8 cellular contexts compared by ENCODE assay signal in the genomic region with DNA sequence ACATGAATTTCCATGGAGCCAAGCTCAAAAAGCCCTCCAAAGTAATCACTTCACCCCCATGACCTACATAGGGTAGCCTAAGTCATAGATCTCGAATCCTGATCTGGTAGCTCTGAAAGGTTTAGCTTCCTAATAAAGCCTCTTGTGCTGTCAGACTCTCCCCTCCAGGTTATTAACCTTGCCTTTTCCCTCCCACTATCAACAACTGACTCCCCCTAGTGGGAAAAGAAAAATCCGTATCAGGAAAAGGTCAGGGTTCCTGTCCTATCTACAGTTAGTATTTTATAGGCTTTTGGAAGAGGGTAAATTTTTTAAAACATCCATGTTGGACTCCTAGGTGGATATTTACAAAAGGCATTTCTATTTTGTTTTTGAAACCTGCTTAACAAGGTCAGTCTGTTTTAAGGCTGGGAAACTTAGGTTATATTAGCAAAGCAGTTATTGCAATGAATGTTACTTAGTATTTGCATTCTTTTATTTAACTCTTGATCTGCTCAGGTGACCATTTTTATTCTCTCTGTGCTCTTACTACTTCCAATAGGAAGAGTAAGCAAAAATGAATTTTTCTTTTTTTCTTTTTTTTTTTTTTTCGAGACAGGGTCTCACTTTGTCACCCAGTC. TPM values are rescaled to one million over a fixed set of nuclear protein-coding genes. Genes with fewer than 3 reads are reported as not detected.
DNase-seq lines count a peak whose midpoint lies in the region; ATAC-seq and TF ChIP-seq lines count a peak whose summit lies in the region.

No MANE protein-coding gene starts in this region.

- POLR2A ChIA-PET in SK-N-SH (lab: Yijun Ruan, JAX) = no interaction called here

- H3K79me2 ChIP-seq in SK-N-SH (ENCODE audit: insufficient read depth) (peaks cover 100% of the 10 kb centered on the region), neural cell (replicated peaks; ENCODE audit: insufficient read depth, low read length) (peaks cover 96% of the 10 kb centered on the region)

- TF ChIP-seq POLR2A in NB4 (IDR thresholded peaks at IDR 0.05; ENCODE audit: extremely low read depth, insufficient read length) = no peak
- TF ChIP-seq POLR2A in esophagus muscularis mucosa (IDR thresholded peaks at IDR 0.05; ENCODE audit: low read depth) = no peak

- H4K20me1 ChIP-seq in SK-N-SH (ENCODE audit: insufficient read depth) (peaks cover 100% of the 10 kb centered on the region), neural cell (ENCODE audit: insufficient read depth) (no peaks in the 10 kb centered on the region)

- H3K4me2 ChIP-seq in SK-N-SH (no peak overlapping the region), neural cell (ENCODE audit: low read length) (no peak overlapping the region)

- H3F3A ChIP-seq in SK-N-SH (replicated peaks; ENCODE audit: insufficient read depth) = peaks cover 11% of the 10 kb centered on the region
- peaks cover 2% of the 10 kb centered on the region for H3F3A ChIP-seq in neural cell (ENCODE audit: insufficient read depth, low read length, poor library complexity, severe bottlenecking)

- TF ChIP-seq RAD21 in SK-N-SH (IDR thresholded peaks at IDR 0.05; ENCODE audit: low read length) (peak; percentile 52), neural cell (conservative IDR thresholded peaks at IDR 0.05) (peak; percentile 60)

- WGBS in SK-N-SH (ENCODE audit: low lambda C conversion rate) = 33% methylated on average over 3 of the region's 3 CpGs
- WGBS in esophagus muscularis mucosa = 23% methylated on average over 3 of the region's 3 CpGs

- no peaks in the 10 kb centered on the region for H3K9me3 ChIP-seq in SK-N-SH
- no peaks in the 10 kb centered on the region for H3K9me3 ChIP-seq in esophagus muscularis mucosa
- no peaks in the 10 kb centered on the region for H3K9me3 ChIP-seq in neural cell (ENCODE audit: low read length)

- CTCF ChIA-PET in SK-N-SH (lab: Yijun Ruan, JAX) = interaction anchor here (0.6 to 2.4 kb wide), 19 partner anchors 11 to 326 kb away, joined by 3 to 20 read pairs (median 4); a partner anchor contains a TSS

- H3K4me3 ChIP-seq in NB4 (ENCODE audit: low read depth, low read length) = no peak overlapping the region
- peak overlapping the region in 1 of 2 experiments; percentile 46; a peak in 1 of 4 replicates for H3K4me3 ChIP-seq in SK-N-SH (ENCODE audit: low read depth in 2 of 2, low read length in 1 of 2)
- no peak overlapping the region for H3K4me3 ChIP-seq in esophagus muscularis mucosa
- H3K4me3 ChIP-seq in neural cell (ENCODE audit: low read length) = peak overlapping the region; percentile 22

- TF ChIP-seq CTCF in NB4 (IDR thresholded peaks at IDR 0.05; ENCODE audit: low read depth, low read length) (peak; percentile 47), SK-N-SH (IDR thresholded peaks at IDR 0.05) (peak; percentile 75), esophagus muscularis mucosa (IDR thresholded peaks at IDR 0.05) (peak; percentile 50 to 63 (median 52)), neural cell (IDR thresholded peaks at IDR 0.05; ENCODE audit: poor library complexity, severe bottlenecking) (peak; percentile 77)

- TF ChIP-seq EP300 in SK-N-SH (IDR thresholded peaks at IDR 0.05; ENCODE audit: borderline replicate concordance in 1 of 2, low read depth in 1 of 2, low read length in 1 of 2) (no peak), esophagus muscularis mucosa (IDR thresholded peaks at IDR 0.05) (no peak), neural cell (conservative IDR thresholded peaks at IDR 0.05; ENCODE audit: poor library complexity, severe bottlenecking) (no peak)

- ATAC-seq in HG02938 (IDR thresholded peaks at IDR 0.05; ENCODE audit: unreplicated experiment) = no peak

- intact Hi-C loops in esophagus muscularis mucosa (cut with DNase I) = no loop called here

- peak; percentile 51 for DNase-seq in SIG-M5 treated with dmso at 0.1 percent for 504 hours (lab: John Stamatoyannopoulos, UW; ENCODE audit: unreplicated experiment)
- DNase-seq in SIG-M5 (lab: John Stamatoyannopoulos, UW) = no peak
- peak; percentile 70 for DNase-seq in NB4 (ENCODE audit: low read depth)
- DNase-seq in SK-N-SH = peak; percentile 74
- DNase-seq in esophagus muscularis mucosa (ENCODE audit: extremely low spot score) = no peak
- no peak for DNase-seq in activated CD4-positive, CD25-positive, alpha-beta regulatory T cell (lab: John Stamatoyannopoulos, UW)

- no peak overlapping the region for H2AFZ ChIP-seq in SK-N-SH (ENCODE audit: low read depth)
- no peak overlapping the region for H2AFZ ChIP-seq in neural cell (ENCODE audit: low read depth, low read length)

- H3K27me3 ChIP-seq in SK-N-SH (ENCODE audit: insufficient read depth) = no peaks in the 10 kb centered on the region
- no peaks in the 10 kb centered on the region for H3K27me3 ChIP-seq in esophagus muscularis mucosa
- H3K27me3 ChIP-seq in neural cell (ENCODE audit: insufficient read depth, low read depth, low read length) = no peaks in the 10 kb centered on the region

- H3K36me3 ChIP-seq in SK-N-SH (replicated peaks in 1 of 2; ENCODE audit: control insufficient read depth in 1 of 2, insufficient read depth in 2 of 2, low read length in 1 of 2) (peaks cover 0 to 5% of the 10 kb centered on the region in 2 experiments), esophagus muscularis mucosa (no peaks in the 10 kb centered on the region), neural cell (ENCODE audit: insufficient read depth, low read length) (no peaks in the 10 kb centered on the region)

- H3K9ac ChIP-seq in SK-N-SH (no peak overlapping the region), neural cell (ENCODE audit: low read length) (peak overlapping the region; percentile 13)

- no peaks in the 10 kb centered on the region for H3K9me2 ChIP-seq in SK-N-SH
- no peaks in the 10 kb centered on the region for H3K9me2 ChIP-seq in neural cell (ENCODE audit: insufficient read depth, low read length)

- H3K4me1 ChIP-seq in SK-N-SH (ENCODE audit: control insufficient read depth in 1 of 2, insufficient read depth in 2 of 2, low read depth in 1 of 2, low read length in 1 of 2) (peaks cover 13 to 23% of the 10 kb centered on the region in 2 experiments; a peak in 3 of 4 replicates), esophagus muscularis mucosa (peaks cover 67 to 98% (median 88%) of the 10 kb centered on the region in 4 donors)

- no peak overlapping the region for H3K27ac ChIP-seq in SK-N-SH (ENCODE audit: low read depth in 2 of 2, low read length in 1 of 2)
- H3K27ac ChIP-seq in esophagus muscularis mucosa (replicated peaks in 1 of 4) = peak overlapping the region in 3 of 4 donors; percentile 14 to 22 (median 18)
- H3K27ac ChIP-seq in neural cell (ENCODE audit: low read length) = peak overlapping the region; percentile 42

TF ChIP-seq in SK-N-SH, 30 proteins besides CTCF, POLR2A, EP300 and RAD21:
- peak; percentile 19; the same call in 1 of the 2 replicates for TF ChIP-seq SMC3 (IDR thresholded peaks at IDR 0.05; ENCODE audit: low read depth, low read length)
- no peak for TF ChIP-seq RXRA (IDR thresholded peaks at IDR 0.05; ENCODE audit: borderline replicate concordance, low read depth)
- TF ChIP-seq MXI1 (IDR thresholded peaks at IDR 0.05; ENCODE audit: low read depth, low read length) = peak; percentile 59; the same call in 1 of the 2 replicates

TF ChIP-seq in neural cell, 6 proteins besides CTCF, POLR2A, EP300 and RAD21:
- TF ChIP-seq SMC3 (conservative IDR thresholded peaks at IDR 0.05; ENCODE audit: poor library complexity) (peak; percentile 64), EZH2 (IDR thresholded peaks at IDR 0.05; ENCODE audit: borderline replicate concordance, insufficient read depth, low read length, poor library complexity, severe bottlenecking) (no peak), TAF1 (IDR thresholded peaks at IDR 0.05; ENCODE audit: low read depth) (no peak), MXI1 (conservative IDR thresholded peaks at IDR 0.05; ENCODE audit: poor library complexity, severe bottlenecking) (no peak), POLR2AphosphoS5 (IDR thresholded peaks at IDR 0.05) (no peak)

RNA-seq across cellular contexts. Expression of a gene that starts 8.0 kb away (rescaled TPM):
- polyA plus RNA-seq in SK-N-SH (2012; rRNA removed) = 18.1 and 18.6 TPM in 2 replicates
- polyA plus RNA-seq in SK-N-SH (2012; cell fraction: cytosol; rRNA removed) = 23.4 and 25.2 TPM in 2 replicates
- 32.0 and 38.8 TPM in 2 replicates for polyA plus RNA-seq in SK-N-SH (2012; cell fraction: nucleus; rRNA removed)
- total RNA-seq in esophagus muscularis mucosa = 10 to 100 TPM; 54.8 to 83.4 (median 62.7) TPM
- 50.4 and 52.8 TPM in 2 replicates for polyA plus RNA-seq in neural cell
- polyA minus RNA-seq in neural cell = 60.4 and 60.9 TPM in 2 replicates

RNA-seq across cellular contexts. Expression of a gene that starts 59.3 kb away (rescaled TPM):
- polyA plus RNA-seq in SK-N-SH (2012; rRNA removed) = 66.9 and 84.6 TPM in 2 replicates
- polyA plus RNA-seq in SK-N-SH (2012; cell fraction: cytosol; rRNA removed) = 13.9 and 26.7 TPM in 2 replicates
- polyA plus RNA-seq in SK-N-SH (2012; cell fraction: nucleus; rRNA removed) = 442 and 628 TPM in 2 replicates
- 10 to 100 TPM; 37.4 to 63.0 (median 49.2) TPM for total RNA-seq in esophagus muscularis mucosa
- 447 and 511 TPM in 2 replicates for polyA plus RNA-seq in neural cell
- 151 and 162 TPM in 2 replicates for polyA minus RNA-seq in neural cell

Comparison
In these comparisons a context has a peak if more than half of its experiments do, and no peak if none do; other contexts are left out.
1. DNase-seq: peak in SIG-M5 treated with dmso at 0.1 percent for 504 hours (single experiment), NB4 (single experiment) and SK-N-SH (single experiment); none in SIG-M5 (single experiment), esophagus muscularis mucosa (single experiment) and activated CD4-positive, CD25-positive, alpha-beta regulatory T cell (0 of 4).
2. H3K27ac ChIP-seq: peak in esophagus muscularis mucosa (3 of 4) and neural cell (single experiment); none in SK-N-SH (0 of 2).
3. Peak in every context shown above with its lines, with median percentiles within 50 percentile points of each other: CTCF ChIP-seq.